ENCODE assay signal across 18 cellular contexts in the genomic region with DNA sequence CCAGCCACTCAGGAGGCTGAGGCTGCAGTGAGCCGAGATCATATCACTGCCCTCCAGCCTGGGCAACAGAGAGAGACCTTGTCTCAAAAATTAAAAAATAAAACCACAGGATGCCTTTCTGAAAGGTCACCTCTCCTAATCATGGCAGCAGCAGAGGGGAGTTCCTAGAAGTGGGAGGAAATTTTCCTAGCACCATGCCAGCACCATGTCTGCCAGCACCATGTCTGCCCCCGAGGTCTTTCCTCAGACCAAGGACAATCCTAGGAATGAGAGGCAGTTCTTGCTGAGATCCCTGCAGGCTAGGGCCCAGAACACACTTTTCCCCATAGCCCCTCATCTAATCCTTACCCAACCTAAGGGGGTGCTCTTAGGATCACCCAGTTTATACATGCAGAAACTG. TPM values are rescaled to one million over a fixed set of nuclear protein-coding genes. Genes with fewer than 3 reads are reported as not detected.
"Had no signal": no experiment of that assay in that cellular context is flagged by ENCODE, and none has a peak within 500 bp of the region (broad histone marks: within the 10 kb centered on the region; RNA-seq: fewer than 3 reads in every experiment).

No MANE protein-coding gene starts in this region.

- H3K27ac ChIP-seq: esophagus squamous epithelium, uterus had no signal

- H3K4me3 ChIP-seq: esophagus squamous epithelium, lung, uterus had no signal

- DNase-seq: esophagus squamous epithelium; foreskin fibroblast; head of caudate nucleus; hypothalamus; mesenchymal stem cell; midbrain; nephron progenitor cell; stimulated activated CD4-positive, alpha-beta T cell treated with anti-CD3 and anti-CD28 coated beads, Interleukin-2, amount 100 ng/mL, for 24 hours; stimulated activated CD4-positive, alpha-beta T cell treated with anti-CD3 and anti-CD28 coated beads, Interleukin-4, amount 100 ng/mL, for 4 hours; stimulated activated naive CD4-positive, alpha-beta T cell; uterus had no signal

- H3K27me3 ChIP-seq: uterus had no signal

- FAIRE-seq: islet of Langerhans had no signal

- H3K4me1 ChIP-seq: esophagus squamous epithelium, uterus had no signal

- H3K36me3 ChIP-seq: esophagus squamous epithelium, uterus had no signal

- ATAC-seq: left lobe of liver, sciatic nerve had no signal

- H3K9me3 ChIP-seq: esophagus squamous epithelium, uterus had no signal

RNA-seq across cellular contexts. Expression of gene INMT, which starts 22.3 kb away (rescaled TPM):
- total RNA-seq: pulmonary artery endothelial cell had no signal

RNA-seq across cellular contexts. Expression of gene CRHR2, which starts 47.4 kb away (rescaled TPM):
- total RNA-seq: epithelial cell of proximal tubule, left lobe of liver, osteocyte, pulmonary artery endothelial cell had no signal
